ENCODE assay signal across 1 cellular context in genomic region chr7:148676291-148676690, GRCh38.
TF ChIP-seq lines count a peak whose summit lies in the region.

No MANE protein-coding gene starts in this region.

TF ChIP-seq in H1, 55 proteins besides CTCF, POLR2A, EP300 and RAD21 (continued from another document):
- no peak for TF ChIP-seq CTBP2 (IDR thresholded peaks at IDR 0.05; ENCODE audit: borderline replicate concordance, insufficient read depth, insufficient read length, low read length)
- TF ChIP-seq SIX5 (IDR thresholded peaks at IDR 0.05; ENCODE audit: low read depth, low read length): no peak
- TF ChIP-seq NANOG (IDR thresholded peaks at IDR 0.05; ENCODE audit: insufficient read depth, low read depth, low read length, poor library complexity, severe bottlenecking): no peak
- no peak for TF ChIP-seq NRF1 (IDR thresholded peaks at IDR 0.05; ENCODE audit: low read depth, low read length)
- no peak for TF ChIP-seq HDAC6 (IDR thresholded peaks at IDR 0.05; ENCODE audit: low read depth, low read length)
- no peak for TF ChIP-seq CHD7 (IDR thresholded peaks at IDR 0.05; ENCODE audit: insufficient replicate concordance, low read length)
- TF ChIP-seq BRCA1 (IDR thresholded peaks at IDR 0.05; ENCODE audit: low read depth, low read length): no peak
- no peak for TF ChIP-seq E2F6 (IDR thresholded peaks at IDR 0.05)
- TF ChIP-seq JUN (IDR thresholded peaks at IDR 0.05; ENCODE audit: low read depth, low read length): no peak
- TF ChIP-seq ZNF274 (IDR thresholded peaks at IDR 0.05; ENCODE audit: borderline replicate concordance, extremely low read depth, low read length): no peak
